ENCODE assay signal across 19 cellular contexts in the genomic region with DNA sequence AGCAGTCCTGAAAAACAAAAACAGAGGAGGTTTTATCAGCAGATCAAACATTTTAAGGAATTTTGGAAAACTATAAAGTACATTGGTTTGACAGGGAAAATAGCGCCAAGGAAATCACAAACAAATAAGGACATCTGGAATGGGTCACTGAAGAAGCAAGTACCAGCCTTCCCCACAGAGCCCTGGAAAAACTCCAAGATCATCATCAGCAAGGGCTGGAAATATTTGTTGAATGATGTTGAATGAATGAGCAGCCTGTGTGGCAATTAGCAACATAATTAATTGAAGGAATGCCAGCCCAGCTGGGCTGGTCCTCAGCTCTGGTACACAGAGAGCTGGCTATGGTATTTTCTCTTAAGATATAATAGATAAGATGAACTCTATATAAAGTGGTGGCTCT.
A peak's percentile ranks its signal among the peaks of the same experiment; 100 is the strongest.
DNase-seq lines count a peak whose midpoint lies in the region; TF ChIP-seq lines count a peak whose summit lies in the region.
"Had no signal": no experiment of that assay in that cellular context is flagged by ENCODE, and none has a peak within 500 bp of the region (broad histone marks: within the 10 kb centered on the region; RNA-seq: fewer than 3 reads in every experiment).

No MANE protein-coding gene starts in this region.

- H3K36me3 ChIP-seq in prostate gland, result no peaks in the 10 kb centered on the region
- H3K36me3 ChIP-seq: BLaER1 treated with 17β-estradiol and CSF1 and Interleukin-3, amounts not matched to agents 10 nM and 100 nM; neural progenitor cell had no signal

- no TSS peak for BruUV-seq in MCF 10A (replicated peaks; lab: Mats Ljungman, UMichigan)

- CTCF ChIA-PET in MCF 10A (lab: Yijun Ruan, JAX), result interaction anchor here (0.5 kb wide), 1 partner anchor 10 kb away, joined by 4 read pairs; no protein-coding TSS in a partner anchor

- H3K27ac ChIP-seq in prostate gland, result no peak overlapping the region
- H3K27ac ChIP-seq: BLaER1 treated with 17β-estradiol and CSF1 and Interleukin-3, amounts not matched to agents 10 nM and 100 nM; neural progenitor cell had no signal

- H3K4me1 Mint-ChIP-seq in MCF 10A (ENCODE audit: insufficient read depth, unreplicated experiment), result peaks cover 14% of the 10 kb centered on the region
- H3K4me1 Mint-ChIP-seq: neural progenitor cell; stimulated activated naive B cell treated with anti-CD40 and anti-IgM and Interleukin-4, amounts not matched to agents 10 μg/mL and 1 μg/mL and 100 μg/mL, for 72 hours; T-cell had no signal

- peaks cover 15% of the 10 kb centered on the region for H3K9me3 Mint-ChIP-seq in MCF 10A (ENCODE audit: unreplicated experiment)

- peak; percentile 6 for DNase-seq in Ammon's horn (ENCODE audit: low spot score)
- DNase-seq in HT1080 (ENCODE audit: low read depth), result peak; percentile 16
- peak; percentile 42 for DNase-seq in MCF 10A (ENCODE audit: unreplicated experiment)
- peak; percentile 0 to 1 for DNase-seq in hippocampal formation (lab: John Stamatoyannopoulos, UW)
- no peak for DNase-seq in OCI-M2 (lab: John Stamatoyannopoulos, UW; ENCODE audit: unreplicated experiment)
- DNase-seq in NAMALWA (ENCODE audit: low spot score), result no peak
- DNase-seq in prostate gland (ENCODE audit: low spot score), result no peak
- DNase-seq in retina, result no peak
- DNase-seq: activated CD4-positive, CD25-positive, alpha-beta regulatory T cell; activated gamma-delta T cell treated with Interleukin-2 at 50 U/mL for 16 hours; DMS79; KG1; NCI-H187 treated with DMSO at 0.1 percent for 48 hours; NCI-H526 treated with DMSO at 0.1 percent for 48 hours; RPMI8226; stimulated activated naive B cell treated with anti-CD40 and anti-IgM and Interleukin-4, amounts not matched to agents 10 μg/mL and 1 μg/mL and 100 μg/mL, for 72 hours; T-cell had no signal

- 36% methylated on average over 1 of the region's 1 CpG for WGBS in prostate gland

- H3K4me3 Mint-ChIP-seq in MCF 10A (ENCODE audit: unreplicated experiment), result no peak overlapping the region
- H3K4me3 Mint-ChIP-seq: neural progenitor cell; stimulated activated naive B cell treated with anti-CD40 and anti-IgM and Interleukin-4, amounts not matched to agents 10 μg/mL and 1 μg/mL and 100 μg/mL, for 72 hours; T-cell had no signal

- no peaks in the 10 kb centered on the region for H3K27me3 ChIP-seq in prostate gland (replicated peaks; ENCODE audit: insufficient read depth)
- H3K27me3 ChIP-seq: BLaER1 treated with 17β-estradiol and CSF1 and Interleukin-3, amounts not matched to agents 10 nM and 100 nM; neural progenitor cell had no signal

- TF ChIP-seq CTCF in MCF 10A (IDR thresholded peaks at IDR 0.05; ENCODE audit: unreplicated experiment), result no peak
- no peak for TF ChIP-seq CTCF in prostate gland (IDR thresholded peaks at IDR 0.05)

- H3K4me1 ChIP-seq in prostate gland (replicated peaks), result no peaks in the 10 kb centered on the region
- H3K4me1 ChIP-seq: BLaER1 treated with 17β-estradiol and CSF1 and Interleukin-3, amounts not matched to agents 10 nM and 100 nM had no signal

- intact Hi-C loops in MCF 10A (cut with micrococcal nuclease), result no loop called here
- intact Hi-C loops in prostate gland (cut with DNase I), result no loop called here

- TF ChIP-seq POLR2A in prostate gland (IDR thresholded peaks at IDR 0.05), result no peak

- no peak overlapping the region for H3K27ac Mint-ChIP-seq in MCF 10A (ENCODE audit: low read depth, unreplicated experiment)
- H3K27ac Mint-ChIP-seq: neural progenitor cell; stimulated activated naive B cell treated with anti-CD40 and anti-IgM and Interleukin-4, amounts not matched to agents 10 μg/mL and 1 μg/mL and 100 μg/mL, for 72 hours; T-cell had no signal

- POLR2A ChIA-PET in MCF 10A (lab: Yijun Ruan, JAX), result no interaction called here

- no peaks in the 10 kb centered on the region for H3K9me3 ChIP-seq in prostate gland

- H3K4me3 ChIP-seq in prostate gland, result no peak overlapping the region
- H3K4me3 ChIP-seq: BLaER1 treated with 17β-estradiol and CSF1 and Interleukin-3, amounts not matched to agents 10 nM and 100 nM; neural progenitor cell had no signal

- H3K27me3 Mint-ChIP-seq in MCF 10A (ENCODE audit: insufficient read depth, unreplicated experiment), result no peaks in the 10 kb centered on the region
- H3K27me3 Mint-ChIP-seq: stimulated activated naive B cell treated with anti-CD40 and anti-IgM and Interleukin-4, amounts not matched to agents 10 μg/mL and 1 μg/mL and 100 μg/mL, for 72 hours had no signal

- H3K36me3 Mint-ChIP-seq in MCF 10A (ENCODE audit: insufficient read depth, unreplicated experiment), result no peaks in the 10 kb centered on the region
- H3K36me3 Mint-ChIP-seq: neural progenitor cell; stimulated activated naive B cell treated with anti-CD40 and anti-IgM and Interleukin-4, amounts not matched to agents 10 μg/mL and 1 μg/mL and 100 μg/mL, for 72 hours; T-cell had no signal

Comparison
In these comparisons a context has a peak if more than half of its experiments do, and no peak if none do; other contexts are left out.
1. DNase-seq: peak in Ammon's horn (single experiment), HT1080 (single experiment), MCF 10A (single experiment) and hippocampal formation (2 of 2); none in OCI-M2 (single experiment), NAMALWA (single experiment), prostate gland (single experiment) and retina (single experiment).